1 cellular context compared by ENCODE assay signal in genomic region chr14:104290058-104290667, GRCh38.
TF ChIP-seq lines count a peak whose summit lies in the region.

No MANE protein-coding gene starts in this region.

TF ChIP-seq in WTC11, 78 proteins besides CTCF, POLR2A, EP300 and RAD21 (continued from another document):
- no peak for TF ChIP-seq ATF2 (CRISPR knock-in tag; IDR thresholded peaks at IDR 0.05; ENCODE audit: borderline replicate concordance, low read depth)
- no peak for TF ChIP-seq SMAD4 (CRISPR knock-in tag; IDR thresholded peaks at IDR 0.05)
- no peak for TF ChIP-seq ZNF219 (CRISPR knock-in tag; IDR thresholded peaks at IDR 0.05; ENCODE audit: borderline replicate concordance)
